Comparison of ENCODE assay signal across 8 cellular contexts in genomic region chrX:46836701-46837542, GRCh38. TPM values are rescaled to one million over a fixed set of nuclear protein-coding genes. Genes with fewer than 3 reads are reported as not detected.
A peak's percentile ranks its signal among the peaks of the same experiment; 100 is the strongest.
DNase-seq lines count a peak whose midpoint lies in the region; TF ChIP-seq lines count a peak whose summit lies in the region.

Gene RP2 (plus strand): TSS chrX:46837043. CDS start chrX:46837101, 58 bp downstream.

- H3K14ac ChIP-seq in H9 (ENCODE audit: insufficient read depth, low read length) = peak within 1 kb of the TSS; percentile 87

- TF ChIP-seq CTCF in H9 (conservative IDR thresholded peaks at IDR 0.05) (peak; percentile 17; the same call in 1 of the 3 replicates), fibroblast of villous mesenchyme (IDR thresholded peaks at IDR 0.05; ENCODE audit: insufficient read depth, low read depth, low read length) (peak; percentile 10), nephron progenitor cell (IDR thresholded peaks at IDR 0.05) (no peak)

- peak within 1 kb of the TSS; percentile 79 for H3K4me3 ChIP-seq in fibroblast of villous mesenchyme (ENCODE audit: low read depth, low read length)

- H3K79me1 ChIP-seq in H9 (ENCODE audit: insufficient read depth, low read depth, low read length, poor library complexity, severe bottlenecking) = peaks cover 3% of the 10 kb centered on the region

- no peaks in the 10 kb centered on the region for H3K36me3 ChIP-seq in ES-I3 (ENCODE audit: insufficient read depth, low read length)

- peaks cover 0 to 6% (median 3%) of the 10 kb centered on the region in 3 experiments; a peak in 4 of 7 replicates for H3K36me3 Mint-ChIP-seq in H9 (ENCODE audit: insufficient read depth in 1 of 3, low read depth in 3 of 3)
- H3K36me3 Mint-ChIP-seq in nephron progenitor cell (ENCODE audit: low read depth) = no peaks in the 10 kb centered on the region
- no peaks in the 10 kb centered on the region for H3K36me3 Mint-ChIP-seq in stimulated activated naive CD8-positive, alpha-beta T cell treated with anti-CD3 and anti-CD28 coated beads, Interleukin-15, Interleukin-2, amounts not matched to agents 100 ng/mL and 50 ng/mL, for 24 hours (ENCODE audit: low read depth)

- H2BK12ac ChIP-seq in H9 (ENCODE audit: insufficient read length, low read depth, low read length) = no peak within 1 kb of the TSS

- H3K18ac ChIP-seq in H9 (ENCODE audit: insufficient read length, low read depth, low read length) = peak within 1 kb of the TSS; percentile 7

- peak within 1 kb of the TSS; percentile 92 to 98 (median 95) for H3K27ac Mint-ChIP-seq in H9
- peak within 1 kb of the TSS; percentile 99 for H3K27ac Mint-ChIP-seq in nephron progenitor cell
- peak within 1 kb of the TSS; percentile 91 for H3K27ac Mint-ChIP-seq in stimulated activated naive CD8-positive, alpha-beta T cell treated with anti-CD3 and anti-CD28 coated beads, Interleukin-15, Interleukin-2, amounts not matched to agents 100 ng/mL and 50 ng/mL, for 24 hours

- no peak within 1 kb of the TSS for H3K27ac ChIP-seq in H9 (ENCODE audit: insufficient read length, low read depth, low read length)

- no CpG with 5 or more reads among the region's 71 CpGs for WGBS in H9 (ENCODE audit: extremely low coverage, insufficient read length, low lambda C conversion rate)

- H2AK5ac ChIP-seq in H9 (ENCODE audit: insufficient read length, low read length) = no peak within 1 kb of the TSS

- H3K9me3 ChIP-seq in ES-I3 (ENCODE audit: control insufficient read depth, insufficient read depth, low read length) = no peaks in the 10 kb centered on the region; the same call in 1 of the 2 replicates
- peaks cover 4% of the 10 kb centered on the region for H3K9me3 ChIP-seq in H9 (ENCODE audit: control insufficient read depth, low read depth, low read length)

- H3K4ac ChIP-seq in H9 (ENCODE audit: low read depth, low read length) = no peak within 1 kb of the TSS

- H3K27me3 ChIP-seq in H9 (ENCODE audit: insufficient read depth, low read length) = no peaks in the 10 kb centered on the region

- H3K27me3 Mint-ChIP-seq in H9 (ENCODE audit: low read depth) = peaks cover 1% of the 10 kb centered on the region; the same call in 1 of the 2 replicates
- H3K27me3 Mint-ChIP-seq in nephron progenitor cell (ENCODE audit: low read depth, poor library complexity) = peaks cover 6% of the 10 kb centered on the region
- no peaks in the 10 kb centered on the region for H3K27me3 Mint-ChIP-seq in stimulated activated naive CD8-positive, alpha-beta T cell treated with anti-CD3 and anti-CD28 coated beads, Interleukin-15, Interleukin-2, amounts not matched to agents 100 ng/mL and 50 ng/mL, for 24 hours

- H3K4me1 Mint-ChIP-seq in H9 (no peaks in the 10 kb centered on the region), nephron progenitor cell (peaks cover 4% of the 10 kb centered on the region)
- peaks cover 21% of the 10 kb centered on the region for H3K4me1 Mint-ChIP-seq in stimulated activated naive CD8-positive, alpha-beta T cell treated with anti-CD3 and anti-CD28 coated beads, Interleukin-15, Interleukin-2, amounts not matched to agents 100 ng/mL and 50 ng/mL, for 24 hours (ENCODE audit: low read depth)

- H2BK5ac ChIP-seq in H9 (ENCODE audit: insufficient read length, low read length) = no peak within 1 kb of the TSS

- no peaks in the 10 kb centered on the region for H4K20me1 ChIP-seq in H9 (ENCODE audit: control insufficient read depth, insufficient read depth, insufficient read length)

- no peak within 1 kb of the TSS for H4K8ac ChIP-seq in H9 (replicated peaks; ENCODE audit: insufficient read length, low read depth, low read length)

- H3K9me3 Mint-ChIP-seq in H9 = peaks cover 41 to 42% of the 10 kb centered on the region in 2 experiments
- H3K9me3 Mint-ChIP-seq in nephron progenitor cell = peaks cover 26% of the 10 kb centered on the region
- no peaks in the 10 kb centered on the region for H3K9me3 Mint-ChIP-seq in stimulated activated naive CD8-positive, alpha-beta T cell treated with anti-CD3 and anti-CD28 coated beads, Interleukin-15, Interleukin-2, amounts not matched to agents 100 ng/mL and 50 ng/mL, for 24 hours

- H3K4me1 ChIP-seq in ES-I3 (ENCODE audit: insufficient read depth, low read length) (no peaks in the 10 kb centered on the region; the same call in 1 of the 2 replicates), H9 (ENCODE audit: insufficient read depth, low read length) (no peaks in the 10 kb centered on the region)

- no peak within 1 kb of the TSS for H2BK120ac ChIP-seq in H9 (ENCODE audit: low read depth, low read length, poor library complexity, severe bottlenecking)

- H4K91ac ChIP-seq in H9 (ENCODE audit: insufficient read length, low read depth, low read length) = no peak within 1 kb of the TSS

- H4K5ac ChIP-seq in H9 (ENCODE audit: insufficient read length, low read depth, low read length) = no peak within 1 kb of the TSS

- H3K56ac ChIP-seq in H9 (ENCODE audit: insufficient read length, low read depth, low read length) = no peak within 1 kb of the TSS

- H3K79me2 ChIP-seq in H9 (ENCODE audit: insufficient read depth, low read length) = no peaks in the 10 kb centered on the region

- DNase-seq in H9 (peak; percentile 95), M059J (ENCODE audit: low read depth) (peak; percentile 97), SHP77 treated with DMSO at 0.1 percent for 48 hours (lab: John Stamatoyannopoulos, UW) (peak; percentile 75), activated gamma-delta T cell treated with Interleukin-2 at 50 U/mL for 16 hours (peak; percentile 83), fibroblast of villous mesenchyme (ENCODE audit: low read depth) (peak; percentile 95), nephron progenitor cell (peak; percentile 92)

- H3T11ph ChIP-seq in H9 (ENCODE audit: low read length) = no peak within 1 kb of the TSS

- H3K9ac ChIP-seq in ES-I3 (ENCODE audit: low read depth, low read length) (peak within 1 kb of the TSS; percentile 88), H9 (ENCODE audit: extremely low read depth, insufficient read length, low read length) (peak within 1 kb of the TSS; percentile 69)

- H3K4me2 ChIP-seq in H9 (ENCODE audit: insufficient read depth, insufficient read length, low read length) = peak within 1 kb of the TSS; percentile 74

- H3K23ac ChIP-seq in H9 (ENCODE audit: insufficient read length, low read depth, low read length) = no peak within 1 kb of the TSS

- no peak within 1 kb of the TSS for H2BK15ac ChIP-seq in H9 (ENCODE audit: low read depth, low read length)

- H2AFZ ChIP-seq in H9 (ENCODE audit: low read length) = no peak within 1 kb of the TSS

- no peak within 1 kb of the TSS for H2BK20ac ChIP-seq in H9 (ENCODE audit: low read depth, low read length, poor library complexity, severe bottlenecking)

- peak within 1 kb of the TSS; percentile 93 to 97 for H3K4me3 Mint-ChIP-seq in H9
- H3K4me3 Mint-ChIP-seq in nephron progenitor cell = peak within 1 kb of the TSS; percentile 98
- peak within 1 kb of the TSS; percentile 94 for H3K4me3 Mint-ChIP-seq in stimulated activated naive CD8-positive, alpha-beta T cell treated with anti-CD3 and anti-CD28 coated beads, Interleukin-15, Interleukin-2, amounts not matched to agents 100 ng/mL and 50 ng/mL, for 24 hours

- peaks cover 8% of the 10 kb centered on the region for H3K23me2 ChIP-seq in H9 (ENCODE audit: insufficient read length, low read depth, low read length, poor library complexity, severe bottlenecking)

RNA-seq across cellular contexts. Expression of gene RP2, which starts in this region (rescaled TPM):
- total RNA-seq in H9 (2021) (4.6 and 5.1 TPM in 2 replicates), fibroblast of villous mesenchyme (19.0 and 38.4 TPM in 2 replicates)
- 30.9 and 41.4 TPM in 2 replicates for total RNA-seq in M059J (2014; rRNA removed; shearing (Covaris generic))
